In the genomic region with DNA sequence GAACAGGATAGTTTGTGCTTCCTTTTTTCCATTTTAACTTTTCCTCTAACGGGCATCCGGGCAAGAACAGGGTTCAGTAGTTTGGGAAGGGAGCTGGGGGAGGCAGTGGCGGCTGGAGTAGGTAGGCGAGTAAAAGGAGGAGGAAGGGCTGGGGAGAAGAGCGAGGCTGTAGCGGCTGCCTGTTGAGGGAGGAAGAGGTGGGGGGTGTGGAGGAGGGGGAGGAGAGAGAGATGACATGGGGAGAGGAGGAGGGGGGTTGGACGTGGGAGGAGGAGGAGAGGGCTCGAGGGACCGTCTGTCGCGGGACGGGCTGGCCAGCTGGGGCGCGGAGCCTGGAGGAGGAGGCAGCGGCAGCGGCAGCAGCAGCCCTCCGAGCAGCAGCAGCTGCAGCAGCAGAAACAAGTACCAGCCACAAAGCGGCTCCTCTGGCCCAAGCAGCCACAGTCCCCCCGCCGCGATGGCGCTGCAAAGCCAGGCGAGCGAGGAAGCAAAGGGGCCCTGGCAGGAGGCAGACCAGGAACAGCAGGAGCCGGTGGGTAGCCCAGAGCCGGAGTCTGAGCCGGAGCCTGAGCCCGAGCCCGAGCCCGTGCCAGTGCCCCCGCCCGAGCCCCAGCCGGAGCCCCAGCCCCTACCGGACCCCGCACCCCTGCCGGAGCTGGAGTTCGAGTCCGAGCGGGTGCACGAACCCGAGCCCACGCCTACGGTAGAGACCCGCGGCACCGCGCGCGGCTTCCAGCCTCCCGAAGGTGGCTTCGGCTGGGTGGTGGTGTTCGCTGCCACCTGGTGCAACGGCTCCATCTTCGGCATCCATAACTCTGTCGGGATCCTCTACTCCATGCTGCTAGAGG, we compare ENCODE assay signal across 8 cellular contexts. TPM values are rescaled to one million over a fixed set of nuclear protein-coding genes. Genes with fewer than 3 reads are reported as not detected.
DNase-seq lines count a peak whose midpoint lies in the region; TF ChIP-seq lines count a peak whose summit lies in the region.

Gene SLC16A2 (plus strand): TSS at position 313 of the 848 bp plus-strand sequence. CDS start 145 bp downstream, at position 458.

- peak; percentile 89 for DNase-seq in EH (ENCODE audit: low read depth)
- DNase-seq in LHCN-M2 (ENCODE audit: low read depth): peak; percentile 80
- peak; percentile 44 for DNase-seq in colonic mucosa
- peak; percentile 44 for DNase-seq in kidney glomerular epithelial cell (lab: John Stamatoyannopoulos, UW)
- DNase-seq in smooth muscle cell (lab: John Stamatoyannopoulos, UW; ENCODE audit: unreplicated experiment): peak; percentile 27
- DNase-seq in HuH-7 (ENCODE audit: low spot score): no peak
- no peak for DNase-seq in cerebellar nuclear complex (lab: John Stamatoyannopoulos, UW)

- peak within 1 kb of the TSS; percentile 81 for H2AFZ ChIP-seq in smooth muscle cell (ENCODE audit: low read depth)

- peak within 1 kb of the TSS; percentile 89 for H3K4me2 ChIP-seq in smooth muscle cell

- H3K9me3 ChIP-seq in colonic mucosa (no peaks in the 10 kb centered on the region), smooth muscle cell (replicated peaks; ENCODE audit: low read depth) (no peaks in the 10 kb centered on the region)

- WGBS in smooth muscle cell (ENCODE audit: low lambda C conversion rate): 55% methylated on average over 32 of the region's 55 CpGs

- no peaks in the 10 kb centered on the region for H4K20me1 ChIP-seq in smooth muscle cell (ENCODE audit: low read depth)

- H3K36me3 ChIP-seq in colonic mucosa (no peaks in the 10 kb centered on the region), smooth muscle cell (ENCODE audit: low read depth) (no peaks in the 10 kb centered on the region)

- H3K4me1 ChIP-seq in colonic mucosa: no peaks in the 10 kb centered on the region
- no peaks in the 10 kb centered on the region for H3K4me1 ChIP-seq in smooth muscle cell (ENCODE audit: low read depth)

- H3K27ac ChIP-seq in VCaP: peak within 1 kb of the TSS; percentile 56
- H3K27ac ChIP-seq in colonic mucosa: peak within 1 kb of the TSS; percentile 74
- H3K27ac ChIP-seq in smooth muscle cell (ENCODE audit: low read depth): peak within 1 kb of the TSS; percentile 60

- TF ChIP-seq CTCF in VCaP (conservative IDR thresholded peaks at IDR 0.05) (no peak), colonic mucosa (IDR thresholded peaks at IDR 0.05) (no peak), smooth muscle cell (IDR thresholded peaks at IDR 0.05; ENCODE audit: borderline replicate concordance, insufficient read depth, poor library complexity, severe bottlenecking) (no peak)

- H3K4me3 ChIP-seq in colonic mucosa (peak within 1 kb of the TSS; percentile 36), smooth muscle cell (peak within 1 kb of the TSS; percentile 64)

- intact Hi-C loops in colonic mucosa (cut with DNase I): no loop called here

- no peaks in the 10 kb centered on the region for H3K79me2 ChIP-seq in smooth muscle cell (ENCODE audit: low read depth)

- H3F3A ChIP-seq in smooth muscle cell (ENCODE audit: low read depth): no peaks in the 10 kb centered on the region

- H3K9ac ChIP-seq in colonic mucosa (ENCODE audit: low read depth in 2 of 2, low read length in 2 of 2) (peak within 1 kb of the TSS in 1 of 2 donors; percentile 60), smooth muscle cell (ENCODE audit: low read depth) (peak within 1 kb of the TSS; percentile 75)

- peaks cover 12% of the 10 kb centered on the region for H3K27me3 ChIP-seq in colonic mucosa
- H3K27me3 ChIP-seq in smooth muscle cell (ENCODE audit: low read depth): no peaks in the 10 kb centered on the region

RNA-seq across cellular contexts. Expression of gene SLC16A2, which starts in this region (rescaled TPM):
- total RNA-seq in LHCN-M2 (2014; rRNA removed): 11.5 and 12.8 TPM in 2 replicates
- polyA plus RNA-seq in LHCN-M2 (2012): 9.8 TPM
- total RNA-seq in colonic mucosa: 1 to 10 TPM; 1.3 to 2.9 TPM
- total RNA-seq in smooth muscle cell: 14.3 and 17.8 TPM in 2 replicates
- 13.4 TPM in 2 replicates for polyA plus RNA-seq in smooth muscle cell

Comparison
In these comparisons a context has a peak if more than half of its experiments do, and no peak if none do; other contexts are left out.
1. DNase-seq: peak in EH (single experiment), LHCN-M2 (single experiment), colonic mucosa (single experiment), kidney glomerular epithelial cell (single experiment) and smooth muscle cell (single experiment); none in HuH-7 (single experiment) and cerebellar nuclear complex (0 of 2).
2. Peak in every context shown above with its lines, with median percentiles within 50 percentile points of each other: H3K27ac ChIP-seq.